ENCODE assay signal across 1 cellular context in the genomic region with DNA sequence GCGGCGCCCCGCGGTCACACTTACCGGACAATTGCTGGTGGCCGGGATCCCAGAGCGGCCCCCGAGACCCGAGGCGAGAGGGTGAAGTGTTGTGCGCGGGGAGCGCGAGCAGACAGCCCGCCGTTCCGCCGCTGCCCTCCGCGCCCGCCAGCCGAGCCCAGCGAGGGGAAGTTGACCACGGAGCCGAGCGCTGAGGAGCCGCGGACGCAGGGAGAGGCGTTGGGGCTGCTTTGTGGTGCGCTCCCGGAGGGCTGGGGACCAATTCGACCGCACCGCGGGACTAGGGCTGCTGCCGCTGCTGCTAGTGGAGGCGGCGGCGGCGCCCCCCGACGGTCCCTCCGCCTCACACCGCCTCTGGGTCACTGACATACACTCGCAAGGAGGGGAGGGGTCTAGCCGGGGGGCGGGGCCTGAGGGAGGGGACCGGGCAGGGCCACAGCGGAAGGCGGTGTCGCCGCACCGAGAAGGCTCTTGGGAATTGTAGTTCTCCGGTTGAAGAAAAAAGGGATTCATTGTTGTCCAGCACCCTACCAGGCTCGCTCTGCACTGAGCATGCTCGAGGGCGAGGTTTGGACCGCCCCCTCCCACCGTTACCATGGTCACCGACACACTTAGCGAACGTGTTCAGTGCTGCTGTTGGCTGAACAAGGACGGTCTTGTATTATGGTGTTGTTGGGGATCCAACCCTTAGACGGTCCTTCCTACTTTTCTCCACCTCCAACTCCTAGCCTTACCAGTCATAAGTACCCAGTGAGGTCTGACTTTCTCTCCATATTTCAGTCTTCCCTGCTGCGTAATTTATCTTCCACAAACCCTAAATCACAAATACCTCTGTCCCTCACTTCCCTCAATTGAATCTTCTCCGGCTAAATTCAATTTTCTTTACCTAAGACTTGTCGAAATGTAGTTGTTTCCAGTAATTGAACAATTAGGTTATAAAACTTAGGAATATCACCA.
TF ChIP-seq lines count a peak whose summit lies in the region.

A gene with protein sequence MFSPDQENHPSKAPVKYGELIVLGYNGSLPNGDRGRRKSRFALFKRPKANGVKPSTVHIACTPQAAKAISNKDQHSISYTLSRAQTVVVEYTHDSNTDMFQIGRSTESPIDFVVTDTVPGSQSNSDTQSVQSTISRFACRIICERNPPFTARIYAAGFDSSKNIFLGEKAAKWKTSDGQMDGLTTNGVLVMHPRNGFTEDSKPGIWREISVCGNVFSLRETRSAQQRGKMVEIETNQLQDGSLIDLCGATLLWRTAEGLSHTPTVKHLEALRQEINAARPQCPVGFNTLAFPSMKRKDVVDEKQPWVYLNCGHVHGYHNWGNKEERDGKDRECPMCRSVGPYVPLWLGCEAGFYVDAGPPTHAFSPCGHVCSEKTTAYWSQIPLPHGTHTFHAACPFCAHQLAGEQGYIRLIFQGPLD (minus strand): TSS at position 364 of the 957 bp plus-strand sequence. CDS start 36,110 bp downstream, outside the sequence.

TF ChIP-seq in HepG2, 621 proteins besides CTCF, POLR2A, EP300 and RAD21 (continued from another document and continues in another):
- TF ChIP-seq, protein P1, sequence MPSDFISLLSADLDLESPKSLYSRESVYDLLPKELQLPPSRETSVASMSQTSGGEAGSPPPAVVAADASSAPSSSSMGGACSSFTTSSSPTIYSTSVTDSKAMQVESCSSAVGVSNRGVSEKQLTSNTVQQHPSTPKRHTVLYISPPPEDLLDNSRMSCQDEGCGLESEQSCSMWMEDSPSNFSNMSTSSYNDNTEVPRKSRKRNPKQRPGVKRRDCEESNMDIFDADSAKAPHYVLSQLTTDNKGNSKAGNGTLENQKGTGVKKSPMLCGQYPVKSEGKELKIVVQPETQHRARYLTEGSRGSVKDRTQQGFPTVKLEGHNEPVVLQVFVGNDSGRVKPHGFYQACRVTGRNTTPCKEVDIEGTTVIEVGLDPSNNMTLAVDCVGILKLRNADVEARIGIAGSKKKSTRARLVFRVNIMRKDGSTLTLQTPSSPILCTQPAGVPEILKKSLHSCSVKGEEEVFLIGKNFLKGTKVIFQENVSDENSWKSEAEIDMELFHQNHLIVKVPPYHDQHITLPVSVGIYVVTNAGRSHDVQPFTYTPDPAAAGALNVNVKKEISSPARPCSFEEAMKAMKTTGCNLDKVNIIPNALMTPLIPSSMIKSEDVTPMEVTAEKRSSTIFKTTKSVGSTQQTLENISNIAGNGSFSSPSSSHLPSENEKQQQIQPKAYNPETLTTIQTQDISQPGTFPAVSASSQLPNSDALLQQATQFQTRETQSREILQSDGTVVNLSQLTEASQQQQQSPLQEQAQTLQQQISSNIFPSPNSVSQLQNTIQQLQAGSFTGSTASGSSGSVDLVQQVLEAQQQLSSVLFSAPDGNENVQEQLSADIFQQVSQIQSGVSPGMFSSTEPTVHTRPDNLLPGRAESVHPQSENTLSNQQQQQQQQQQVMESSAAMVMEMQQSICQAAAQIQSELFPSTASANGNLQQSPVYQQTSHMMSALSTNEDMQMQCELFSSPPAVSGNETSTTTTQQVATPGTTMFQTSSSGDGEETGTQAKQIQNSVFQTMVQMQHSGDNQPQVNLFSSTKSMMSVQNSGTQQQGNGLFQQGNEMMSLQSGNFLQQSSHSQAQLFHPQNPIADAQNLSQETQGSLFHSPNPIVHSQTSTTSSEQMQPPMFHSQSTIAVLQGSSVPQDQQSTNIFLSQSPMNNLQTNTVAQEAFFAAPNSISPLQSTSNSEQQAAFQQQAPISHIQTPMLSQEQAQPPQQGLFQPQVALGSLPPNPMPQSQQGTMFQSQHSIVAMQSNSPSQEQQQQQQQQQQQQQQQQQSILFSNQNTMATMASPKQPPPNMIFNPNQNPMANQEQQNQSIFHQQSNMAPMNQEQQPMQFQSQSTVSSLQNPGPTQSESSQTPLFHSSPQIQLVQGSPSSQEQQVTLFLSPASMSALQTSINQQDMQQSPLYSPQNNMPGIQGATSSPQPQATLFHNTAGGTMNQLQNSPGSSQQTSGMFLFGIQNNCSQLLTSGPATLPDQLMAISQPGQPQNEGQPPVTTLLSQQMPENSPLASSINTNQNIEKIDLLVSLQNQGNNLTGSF (CRISPR knock-in tag; IDR thresholded peaks at IDR 0.05) = no peak
- TF ChIP-seq ETV6 (CRISPR knock-in tag; conservative IDR thresholded peaks at IDR 0.05) (peak; percentile 50; the same call in 1 of the 2 replicates), ZFP36L1 (CRISPR knock-in tag; IDR thresholded peaks at IDR 0.05) (no peak), ZNF850 (CRISPR knock-in tag; conservative IDR thresholded peaks at IDR 0.05) (no peak), ESRRA (CRISPR knock-in tag; IDR thresholded peaks at IDR 0.05; ENCODE audit: low read depth) (no peak), FOXJ3 (CRISPR knock-in tag; IDR thresholded peaks at IDR 0.05; ENCODE audit: borderline replicate concordance) (no peak), BRD4 (CRISPR knock-in tag; IDR thresholded peaks at IDR 0.05) (no peak), ZNF546 (CRISPR knock-in tag; conservative IDR thresholded peaks at IDR 0.05) (no peak), ZNF614 (CRISPR knock-in tag; IDR thresholded peaks at IDR 0.05; ENCODE audit: borderline replicate concordance) (0 out of 2 replicates have a peak, but pooled peaks have one; percentile 48), CENPX (CRISPR knock-in tag; IDR thresholded peaks at IDR 0.05) (no peak), ZNF333 (CRISPR knock-in tag; IDR thresholded peaks at IDR 0.05; ENCODE audit: borderline replicate concordance) (no peak; the same call in 1 of the 2 replicates), HMGA1 (CRISPR knock-in tag; conservative IDR thresholded peaks at IDR 0.05) (no peak), NONO (IDR thresholded peaks at IDR 0.05) (no peak), NONO (CRISPR knock-in tag; conservative IDR thresholded peaks at IDR 0.05) (peak; percentile 72; the same call in 1 of the 2 replicates), ZNF510 (CRISPR knock-in tag; IDR thresholded peaks at IDR 0.05; ENCODE audit: low read depth) (0 out of 2 replicates have a peak, but pooled peaks have one; percentile 52), ZSCAN30 (CRISPR knock-in tag; IDR thresholded peaks at IDR 0.05) (no peak), ZNF577 (CRISPR knock-in tag; IDR thresholded peaks at IDR 0.05; ENCODE audit: borderline replicate concordance, low read depth) (peak; percentile 87; the same call in 1 of the 2 replicates), HOXA5 (CRISPR knock-in tag; IDR thresholded peaks at IDR 0.05) (no peak; the same call in 1 of the 2 replicates), RFX1 (IDR thresholded peaks at IDR 0.05) (peak; percentile 94), KDM1A (CRISPR knock-in tag; IDR thresholded peaks at IDR 0.05) (0 out of 2 replicates have a peak, but pooled peaks have one; percentile 20), TOPORS (CRISPR knock-in tag; IDR thresholded peaks at IDR 0.05) (no peak), SOX5 (CRISPR knock-in tag; IDR thresholded peaks at IDR 0.05; ENCODE audit: borderline replicate concordance) (0 out of 2 replicates have a peak, but pooled peaks have one; percentile 20), NFIB (CRISPR knock-in tag; IDR thresholded peaks at IDR 0.05; ENCODE audit: borderline replicate concordance) (no peak), NFE2 (CRISPR knock-in tag; IDR thresholded peaks at IDR 0.05) (no peak), IRF2 (CRISPR knock-in tag; IDR thresholded peaks at IDR 0.05) (peak; percentile 55; the same call in 1 of the 2 replicates), SALL2 (CRISPR knock-in tag; IDR thresholded peaks at IDR 0.05) (no peak; the same call in 1 of the 2 replicates), ZSCAN31 (CRISPR knock-in tag; IDR thresholded peaks at IDR 0.05; ENCODE audit: low read depth) (peak; percentile 91), MXI1 (IDR thresholded peaks at IDR 0.05; ENCODE audit: borderline replicate concordance, low read depth, low read length) (peak; percentile 93; the same call in 2 of the 3 replicates), ZNF747 (CRISPR knock-in tag; IDR thresholded peaks at IDR 0.05; ENCODE audit: borderline replicate concordance) (peak; percentile 94)
- TF ChIP-seq, protein P2, sequence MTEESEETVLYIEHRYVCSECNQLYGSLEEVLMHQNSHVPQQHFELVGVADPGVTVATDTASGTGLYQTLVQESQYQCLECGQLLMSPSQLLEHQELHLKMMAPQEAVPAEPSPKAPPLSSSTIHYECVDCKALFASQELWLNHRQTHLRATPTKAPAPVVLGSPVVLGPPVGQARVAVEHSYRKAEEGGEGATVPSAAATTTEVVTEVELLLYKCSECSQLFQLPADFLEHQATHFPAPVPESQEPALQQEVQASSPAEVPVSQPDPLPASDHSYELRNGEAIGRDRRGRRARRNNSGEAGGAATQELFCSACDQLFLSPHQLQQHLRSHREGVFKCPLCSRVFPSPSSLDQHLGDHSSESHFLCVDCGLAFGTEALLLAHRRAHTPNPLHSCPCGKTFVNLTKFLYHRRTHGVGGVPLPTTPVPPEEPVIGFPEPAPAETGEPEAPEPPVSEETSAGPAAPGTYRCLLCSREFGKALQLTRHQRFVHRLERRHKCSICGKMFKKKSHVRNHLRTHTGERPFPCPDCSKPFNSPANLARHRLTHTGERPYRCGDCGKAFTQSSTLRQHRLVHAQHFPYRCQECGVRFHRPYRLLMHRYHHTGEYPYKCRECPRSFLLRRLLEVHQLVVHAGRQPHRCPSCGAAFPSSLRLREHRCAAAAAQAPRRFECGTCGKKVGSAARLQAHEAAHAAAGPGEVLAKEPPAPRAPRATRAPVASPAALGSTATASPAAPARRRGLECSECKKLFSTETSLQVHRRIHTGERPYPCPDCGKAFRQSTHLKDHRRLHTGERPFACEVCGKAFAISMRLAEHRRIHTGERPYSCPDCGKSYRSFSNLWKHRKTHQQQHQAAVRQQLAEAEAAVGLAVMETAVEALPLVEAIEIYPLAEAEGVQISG (CRISPR knock-in tag; IDR thresholded peaks at IDR 0.05) = no peak; the same call in 1 of the 2 replicates
- TF ChIP-seq, protein P3, sequence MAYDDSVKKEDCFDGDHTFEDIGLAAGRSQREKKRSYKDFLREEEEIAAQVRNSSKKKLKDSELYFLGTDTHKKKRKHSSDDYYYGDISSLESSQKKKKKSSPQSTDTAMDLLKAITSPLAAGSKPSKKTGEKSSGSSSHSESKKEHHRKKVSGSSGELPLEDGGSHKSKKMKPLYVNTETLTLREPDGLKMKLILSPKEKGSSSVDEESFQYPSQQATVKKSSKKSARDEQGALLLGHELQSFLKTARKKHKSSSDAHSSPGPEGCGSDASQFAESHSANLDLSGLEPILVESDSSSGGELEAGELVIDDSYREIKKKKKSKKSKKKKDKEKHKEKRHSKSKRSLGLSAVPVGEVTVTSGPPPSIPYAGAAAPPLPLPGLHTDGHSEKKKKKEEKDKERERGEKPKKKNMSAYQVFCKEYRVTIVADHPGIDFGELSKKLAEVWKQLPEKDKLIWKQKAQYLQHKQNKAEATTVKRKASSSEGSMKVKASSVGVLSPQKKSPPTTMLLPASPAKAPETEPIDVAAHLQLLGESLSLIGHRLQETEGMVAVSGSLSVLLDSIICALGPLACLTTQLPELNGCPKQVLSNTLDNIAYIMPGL (CRISPR knock-in tag; IDR thresholded peaks at IDR 0.05; ENCODE audit: borderline replicate concordance in 1 of 2, low read depth in 1 of 2) = peak; percentile 97
- TF ChIP-seq, protein P4, sequence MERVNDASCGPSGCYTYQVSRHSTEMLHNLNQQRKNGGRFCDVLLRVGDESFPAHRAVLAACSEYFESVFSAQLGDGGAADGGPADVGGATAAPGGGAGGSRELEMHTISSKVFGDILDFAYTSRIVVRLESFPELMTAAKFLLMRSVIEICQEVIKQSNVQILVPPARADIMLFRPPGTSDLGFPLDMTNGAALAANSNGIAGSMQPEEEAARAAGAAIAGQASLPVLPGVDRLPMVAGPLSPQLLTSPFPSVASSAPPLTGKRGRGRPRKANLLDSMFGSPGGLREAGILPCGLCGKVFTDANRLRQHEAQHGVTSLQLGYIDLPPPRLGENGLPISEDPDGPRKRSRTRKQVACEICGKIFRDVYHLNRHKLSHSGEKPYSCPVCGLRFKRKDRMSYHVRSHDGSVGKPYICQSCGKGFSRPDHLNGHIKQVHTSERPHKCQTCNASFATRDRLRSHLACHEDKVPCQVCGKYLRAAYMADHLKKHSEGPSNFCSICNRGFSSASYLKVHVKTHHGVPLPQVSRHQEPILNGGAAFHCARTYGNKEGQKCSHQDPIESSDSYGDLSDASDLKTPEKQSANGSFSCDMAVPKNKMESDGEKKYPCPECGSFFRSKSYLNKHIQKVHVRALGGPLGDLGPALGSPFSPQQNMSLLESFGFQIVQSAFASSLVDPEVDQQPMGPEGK (CRISPR knock-in tag; IDR thresholded peaks at IDR 0.05) = peak; percentile 66
- TF ChIP-seq, protein P5, sequence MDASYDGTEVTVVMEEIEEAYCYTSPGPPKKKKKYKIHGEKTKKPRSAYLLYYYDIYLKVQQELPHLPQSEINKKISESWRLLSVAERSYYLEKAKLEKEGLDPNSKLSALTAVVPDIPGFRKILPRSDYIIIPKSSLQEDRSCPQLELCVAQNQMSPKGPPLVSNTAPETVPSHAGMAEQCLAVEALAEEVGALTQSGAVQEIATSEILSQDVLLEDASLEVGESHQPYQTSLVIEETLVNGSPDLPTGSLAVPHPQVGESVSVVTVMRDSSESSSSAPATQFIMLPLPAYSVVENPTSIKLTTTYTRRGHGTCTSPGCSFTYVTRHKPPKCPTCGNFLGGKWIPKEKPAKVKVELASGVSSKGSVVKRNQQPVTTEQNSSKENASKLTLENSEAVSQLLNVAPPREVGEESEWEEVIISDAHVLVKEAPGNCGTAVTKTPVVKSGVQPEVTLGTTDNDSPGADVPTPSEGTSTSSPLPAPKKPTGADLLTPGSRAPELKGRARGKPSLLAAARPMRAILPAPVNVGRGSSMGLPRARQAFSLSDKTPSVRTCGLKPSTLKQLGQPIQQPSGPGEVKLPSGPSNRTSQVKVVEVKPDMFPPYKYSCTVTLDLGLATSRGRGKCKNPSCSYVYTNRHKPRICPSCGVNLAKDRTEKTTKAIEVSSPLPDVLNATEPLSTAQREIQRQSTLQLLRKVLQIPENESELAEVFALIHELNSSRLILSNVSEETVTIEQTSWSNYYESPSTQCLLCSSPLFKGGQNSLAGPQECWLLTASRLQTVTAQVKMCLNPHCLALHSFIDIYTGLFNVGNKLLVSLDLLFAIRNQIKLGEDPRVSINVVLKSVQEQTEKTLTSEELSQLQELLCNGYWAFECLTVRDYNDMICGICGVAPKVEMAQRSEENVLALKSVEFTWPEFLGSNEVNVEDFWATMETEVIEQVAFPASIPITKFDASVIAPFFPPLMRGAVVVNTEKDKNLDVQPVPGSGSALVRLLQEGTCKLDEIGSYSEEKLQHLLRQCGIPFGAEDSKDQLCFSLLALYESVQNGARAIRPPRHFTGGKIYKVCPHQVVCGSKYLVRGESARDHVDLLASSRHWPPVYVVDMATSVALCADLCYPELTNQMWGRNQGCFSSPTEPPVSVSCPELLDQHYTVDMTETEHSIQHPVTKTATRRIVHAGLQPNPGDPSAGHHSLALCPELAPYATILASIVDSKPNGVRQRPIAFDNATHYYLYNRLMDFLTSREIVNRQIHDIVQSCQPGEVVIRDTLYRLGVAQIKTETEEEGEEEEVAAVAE (CRISPR knock-in tag; IDR thresholded peaks at IDR 0.05; ENCODE audit: borderline replicate concordance) = no peak
- TF ChIP-seq, protein P6, sequence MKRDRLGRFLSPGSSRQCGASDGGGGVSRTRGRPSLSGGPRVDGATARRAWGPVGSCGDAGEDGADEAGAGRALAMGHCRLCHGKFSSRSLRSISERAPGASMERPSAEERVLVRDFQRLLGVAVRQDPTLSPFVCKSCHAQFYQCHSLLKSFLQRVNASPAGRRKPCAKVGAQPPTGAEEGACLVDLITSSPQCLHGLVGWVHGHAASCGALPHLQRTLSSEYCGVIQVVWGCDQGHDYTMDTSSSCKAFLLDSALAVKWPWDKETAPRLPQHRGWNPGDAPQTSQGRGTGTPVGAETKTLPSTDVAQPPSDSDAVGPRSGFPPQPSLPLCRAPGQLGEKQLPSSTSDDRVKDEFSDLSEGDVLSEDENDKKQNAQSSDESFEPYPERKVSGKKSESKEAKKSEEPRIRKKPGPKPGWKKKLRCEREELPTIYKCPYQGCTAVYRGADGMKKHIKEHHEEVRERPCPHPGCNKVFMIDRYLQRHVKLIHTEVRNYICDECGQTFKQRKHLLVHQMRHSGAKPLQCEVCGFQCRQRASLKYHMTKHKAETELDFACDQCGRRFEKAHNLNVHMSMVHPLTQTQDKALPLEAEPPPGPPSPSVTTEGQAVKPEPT (CRISPR knock-in tag; IDR thresholded peaks at IDR 0.05; ENCODE audit: low read depth) = no peak
